In the genomic region with DNA sequence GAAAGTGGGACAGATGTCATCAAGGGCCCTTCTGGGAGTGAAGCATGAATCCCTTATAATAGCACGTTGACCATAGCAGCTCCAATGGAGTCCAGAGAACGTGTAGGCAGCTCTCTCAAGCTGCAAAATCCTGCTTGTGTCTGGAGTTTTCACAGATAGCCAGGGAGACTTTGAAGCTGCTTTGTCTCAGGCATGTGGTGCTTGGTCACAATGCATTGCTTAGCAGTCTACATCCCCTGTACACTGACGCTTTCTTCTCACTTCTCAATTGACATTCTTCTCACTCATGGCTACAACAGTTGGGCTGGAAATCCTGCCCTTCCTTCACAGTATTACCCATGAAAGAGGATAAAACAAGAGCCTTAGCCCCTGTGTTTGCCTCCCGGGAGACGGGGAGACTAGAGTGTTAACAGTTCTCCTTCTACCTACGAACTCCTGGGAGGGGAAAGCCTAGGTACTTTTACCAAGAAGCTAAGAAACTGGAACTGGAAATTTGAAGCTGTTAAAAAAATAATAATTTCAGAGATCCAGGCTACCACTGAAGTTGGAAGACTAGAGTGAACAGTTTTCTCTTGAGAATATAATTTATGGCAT, we compare ENCODE assay signal across 26 cellular contexts. TPM values are rescaled to one million over a fixed set of nuclear protein-coding genes. Genes with fewer than 3 reads are reported as not detected.
DNase-seq lines count a peak whose midpoint lies in the region; ATAC-seq, FAIRE-seq and TF ChIP-seq lines count a peak whose summit lies in the region.
"Had no signal": no experiment of that assay in that cellular context is flagged by ENCODE, and none has a peak within 500 bp of the region (broad histone marks: within the 10 kb centered on the region; RNA-seq: fewer than 3 reads in every experiment).

No MANE protein-coding gene starts in this region.

- TF ChIP-seq CTCF in GM23338 (conservative IDR thresholded peaks at IDR 0.05; ENCODE audit: low read depth in 2 of 2) (no peak), astrocyte (IDR thresholded peaks at IDR 0.05; ENCODE audit: insufficient read depth, low read depth, low read length) (no peak)

- H3K9me3 Mint-ChIP-seq in GM23338 (no peaks in the 10 kb centered on the region), astrocyte (ENCODE audit: unreplicated experiment) (no peaks in the 10 kb centered on the region)
- H3K9me3 Mint-ChIP-seq in naive thymus-derived CD8-positive, alpha-beta T cell = no peaks in the 10 kb centered on the region
- H3K9me3 Mint-ChIP-seq: activated naive CD4-positive, alpha-beta T cell treated with anti-CD3 and anti-CD28 coated beads, Interleukin-2, amount 10 ng/mL, durations not matched to agents 7 days and 5 days; brain; dendritic cell treated with granulocyte-macrophage colony-stimulating factor and Interleukin-4, amounts not matched to agents 40 ng/mL and 50 ng/mL, for 4 days had no signal

- H2AFZ ChIP-seq in GM23338 = peak overlapping the region; percentile 74; the same call in 1 of the 2 replicates
- peak overlapping the region; percentile 45 for H2AFZ ChIP-seq in astrocyte (ENCODE audit: low read depth, low read length)
- H2AFZ ChIP-seq in neuron (ENCODE audit: low read depth, low read length) = peak overlapping the region; percentile 29

- no peak overlapping the region for H3K4me3 ChIP-seq in GM23338
- no peak overlapping the region for H3K4me3 ChIP-seq in astrocyte (ENCODE audit: insufficient read depth, low read depth, low read length)
- H3K4me3 ChIP-seq in neuron (ENCODE audit: low read length) = no peak overlapping the region
- H3K4me3 ChIP-seq: gastrocnemius medialis, pancreas, skin epidermis had no signal

- H3K4me3 Mint-ChIP-seq in GM23338 = no peak overlapping the region
- H3K4me3 Mint-ChIP-seq in astrocyte (ENCODE audit: unreplicated experiment) = no peak overlapping the region
- no peak overlapping the region for H3K4me3 Mint-ChIP-seq in naive thymus-derived CD8-positive, alpha-beta T cell
- H3K4me3 Mint-ChIP-seq: activated naive CD4-positive, alpha-beta T cell treated with anti-CD3 and anti-CD28 coated beads, Interleukin-2, amount 10 ng/mL, durations not matched to agents 7 days and 5 days; brain; dendritic cell treated with granulocyte-macrophage colony-stimulating factor and Interleukin-4, amounts not matched to agents 40 ng/mL and 50 ng/mL, for 4 days had no signal

- H3K4me2 ChIP-seq in GM23338 (no peak overlapping the region), astrocyte (ENCODE audit: low read length) (no peak overlapping the region)

- H3K27me3 Mint-ChIP-seq in GM23338 (ENCODE audit: insufficient read depth, low read depth, poor library complexity) (no peaks in the 10 kb centered on the region), astrocyte (ENCODE audit: low read depth, unreplicated experiment) (no peaks in the 10 kb centered on the region)
- peaks cover 0 to 2% (median 0%) of the 10 kb centered on the region in 5 donors for H3K27me3 Mint-ChIP-seq in naive thymus-derived CD8-positive, alpha-beta T cell
- H3K27me3 Mint-ChIP-seq: dendritic cell treated with granulocyte-macrophage colony-stimulating factor and Interleukin-4, amounts not matched to agents 40 ng/mL and 50 ng/mL, for 4 days had no signal

- H3K4me1 ChIP-seq in GM23338 (ENCODE audit: insufficient read depth) (peaks cover 15% of the 10 kb centered on the region; the same call in 1 of the 2 replicates), astrocyte (ENCODE audit: insufficient read depth, low read length) (peaks cover 13% of the 10 kb centered on the region), neuron (ENCODE audit: insufficient read depth, low read length) (no peaks in the 10 kb centered on the region)
- H3K4me1 ChIP-seq: gastrocnemius medialis had no signal

- no peak for ATAC-seq in GM23338
- no peak for ATAC-seq in HG02870 (IDR thresholded peaks at IDR 0.05; ENCODE audit: unreplicated experiment)
- no peak for ATAC-seq in naive thymus-derived CD8-positive, alpha-beta T cell
- ATAC-seq: gastrocnemius medialis, left ventricle myocardium superior had no signal

- H3K27ac ChIP-seq in GM23338 (ENCODE audit: low read depth) (no peak overlapping the region), astrocyte (ENCODE audit: low read depth, low read length) (no peak overlapping the region)
- H3K27ac ChIP-seq: gastrocnemius medialis, VCaP had no signal

- H3K4me1 Mint-ChIP-seq in GM23338 (peaks cover 15% of the 10 kb centered on the region), astrocyte (ENCODE audit: low read depth, unreplicated experiment) (peaks cover 28% of the 10 kb centered on the region)
- peaks cover 0 to 14% (median 2%) of the 10 kb centered on the region in 4 donors for H3K4me1 Mint-ChIP-seq in naive thymus-derived CD8-positive, alpha-beta T cell
- H3K4me1 Mint-ChIP-seq: activated naive CD4-positive, alpha-beta T cell treated with anti-CD3 and anti-CD28 coated beads, Interleukin-2, amount 10 ng/mL, durations not matched to agents 7 days and 5 days had no signal

- H3K27me3 ChIP-seq in GM23338 (ENCODE audit: insufficient read depth) (no peaks in the 10 kb centered on the region), astrocyte (ENCODE audit: insufficient read depth, low read length) (no peaks in the 10 kb centered on the region), neuron (ENCODE audit: insufficient read depth, low read length) (no peaks in the 10 kb centered on the region)
- H3K27me3 ChIP-seq: gastrocnemius medialis, pancreas had no signal

- H3K27ac Mint-ChIP-seq in GM23338 (no peak overlapping the region), astrocyte (ENCODE audit: unreplicated experiment) (peak overlapping the region; percentile 38)
- no peak overlapping the region for H3K27ac Mint-ChIP-seq in naive thymus-derived CD8-positive, alpha-beta T cell
- H3K27ac Mint-ChIP-seq: activated naive CD4-positive, alpha-beta T cell treated with anti-CD3 and anti-CD28 coated beads, Interleukin-2, amount 10 ng/mL, durations not matched to agents 7 days and 5 days; dendritic cell treated with granulocyte-macrophage colony-stimulating factor and Interleukin-4, amounts not matched to agents 40 ng/mL and 50 ng/mL, for 4 days had no signal

- H4K20me1 ChIP-seq in GM23338 (replicated peaks; ENCODE audit: insufficient read depth) (no peaks in the 10 kb centered on the region), astrocyte (ENCODE audit: insufficient read depth, low read length) (no peaks in the 10 kb centered on the region)

- no peaks in the 10 kb centered on the region for H3K9me3 ChIP-seq in astrocyte (ENCODE audit: insufficient read depth, low read depth, low read length)
- no peaks in the 10 kb centered on the region for H3K9me3 ChIP-seq in neuron (ENCODE audit: low read length)
- H3K9me3 ChIP-seq: gastrocnemius medialis, pancreas had no signal

- H3F3A ChIP-seq in GM23338 (replicated peaks; ENCODE audit: low read depth) = no peaks in the 10 kb centered on the region

- no peaks in the 10 kb centered on the region for H3K36me3 ChIP-seq in GM23338 (ENCODE audit: insufficient read depth)
- H3K36me3 ChIP-seq in astrocyte (ENCODE audit: insufficient read depth, low read length) = no peaks in the 10 kb centered on the region
- no peaks in the 10 kb centered on the region for H3K36me3 ChIP-seq in neuron (ENCODE audit: insufficient read depth, low read length)
- H3K36me3 ChIP-seq: gastrocnemius medialis, pancreas had no signal

- no peak for FAIRE-seq in astrocyte (lab: Jason Lieb, UNC)
- FAIRE-seq: H54, pancreas had no signal

- no peaks in the 10 kb centered on the region for H3K79me2 ChIP-seq in GM23338 (replicated peaks; ENCODE audit: insufficient read depth)
- no peaks in the 10 kb centered on the region for H3K79me2 ChIP-seq in astrocyte (ENCODE audit: insufficient read depth, low read length)

- no peaks in the 10 kb centered on the region for H3K9me2 ChIP-seq in GM23338 (ENCODE audit: insufficient read depth)

- no peak overlapping the region for H3K9ac ChIP-seq in astrocyte (ENCODE audit: low read length)

- POLR2A ChIA-PET in naive thymus-derived CD8-positive, alpha-beta T cell (lab: Charles Lee) = interaction anchor here (1.7 kb wide), 1 partner anchor 9 kb away, joined by 4 read pairs; no protein-coding TSS in a partner anchor

- DNase-seq in DMS53 (lab: John Stamatoyannopoulos, UW) = peak; percentile 48
- DNase-seq in GM23338 (ENCODE audit: low spot score) = no peak
- DNase-seq in astrocyte (ENCODE audit: low read depth) = no peak
- no peak for DNase-seq in KG1 (lab: John Stamatoyannopoulos, UW)
- no peak for DNase-seq in T-helper 1 cell
- DNase-seq in naive thymus-derived CD8-positive, alpha-beta T cell = no peak
- DNase-seq: activated CD4-positive, alpha-beta T cell treated with anti-CD3 and anti-CD28 coated beads, Interleukin-2, amount 50 U/mL, for 48 hours; activated naive CD4-positive, alpha-beta T cell treated with anti-CD3 and anti-CD28 coated beads, Interleukin-2, amount 10 ng/mL, durations not matched to agents 7 days and 5 days; COR-L47; gastrocnemius medialis; GDM1; left ventricle myocardium superior; MM.1S; NCI-H187 treated with DMSO at 0.1 percent for 48 hours; NCI-H69; pancreas; RPMI8226; stimulated activated CD4-positive, alpha-beta T cell treated with anti-CD3 and anti-CD28 coated beads, Interleukin-4, amount 100 ng/mL, for 24 hours; SW 1271 had no signal

- H3K36me3 Mint-ChIP-seq in GM23338 (ENCODE audit: low read depth) (no peaks in the 10 kb centered on the region), astrocyte (ENCODE audit: low read depth, unreplicated experiment) (no peaks in the 10 kb centered on the region)
- no peaks in the 10 kb centered on the region for H3K36me3 Mint-ChIP-seq in naive thymus-derived CD8-positive, alpha-beta T cell
- H3K36me3 Mint-ChIP-seq: activated naive CD4-positive, alpha-beta T cell treated with anti-CD3 and anti-CD28 coated beads, Interleukin-2, amount 10 ng/mL, durations not matched to agents 7 days and 5 days; brain had no signal

RNA-seq across cellular contexts. Expression of a gene that starts 20.7 kb away (rescaled TPM):
- not detected in 2 replicates for total RNA-seq in GM23338 (2014; rRNA removed; shearing (Covaris generic))
- not detected in 2 replicates for polyA plus RNA-seq in GM23338 (2016; fragmentation: Nextera tagmentation; extraction: Ambion mirVana)
- 2.6 and 8.4 TPM in 2 replicates for total RNA-seq in astrocyte
- total RNA-seq in naive thymus-derived CD8-positive, alpha-beta T cell = not detected
- polyA plus RNA-seq in naive thymus-derived CD8-positive, alpha-beta T cell = not detected
- total RNA-seq: gastrocnemius medialis, left ventricle myocardium superior had no signal
